Comparison of ENCODE assay signal across 1 cellular context in the genomic region with DNA sequence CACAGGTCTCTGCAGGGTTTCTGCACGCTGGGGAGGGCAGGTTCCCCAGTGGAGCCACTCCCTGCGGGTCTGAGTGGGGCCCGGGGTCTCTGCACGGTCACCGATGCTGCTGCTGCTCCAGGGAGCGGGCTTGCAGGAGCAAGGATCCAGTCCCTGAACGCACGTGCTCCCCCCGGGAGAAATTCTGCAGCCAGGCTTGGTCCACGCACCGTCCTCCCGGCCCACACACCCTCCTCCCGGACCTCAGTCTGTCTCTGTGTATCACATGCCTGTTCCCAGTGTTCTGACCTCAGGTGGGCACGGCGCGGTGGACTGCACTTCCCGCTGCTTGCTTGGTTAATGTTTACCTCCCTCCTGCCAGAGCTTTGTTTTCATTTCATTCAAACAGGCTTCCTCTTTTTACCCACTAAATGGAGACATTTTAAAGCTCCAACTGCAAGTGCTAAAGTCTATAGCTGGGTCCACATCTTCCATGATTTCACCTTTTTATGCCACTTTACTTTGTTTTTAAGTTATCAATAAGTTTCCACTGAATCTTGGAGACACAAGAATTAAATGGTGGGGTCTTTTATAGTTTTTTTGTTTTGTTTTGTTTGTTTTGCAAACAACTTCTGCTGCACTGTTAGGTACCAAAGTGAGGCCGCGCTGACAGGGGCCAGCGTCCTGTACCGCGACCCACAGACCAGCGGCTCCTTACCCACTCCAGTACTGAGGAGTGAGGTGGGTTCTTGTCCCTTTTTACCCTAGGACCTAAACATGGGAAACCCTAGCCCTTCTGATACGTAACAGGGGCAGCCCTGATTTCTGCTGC.
TF ChIP-seq lines count a peak whose summit lies in the region.

No MANE protein-coding gene starts in this region.

TF ChIP-seq in HepG2, 621 proteins besides CTCF, POLR2A, EP300 and RAD21 (continued from another document and continues in another):
- no peak for TF ChIP-seq ZNF276 (CRISPR knock-in tag; IDR thresholded peaks at IDR 0.05; ENCODE audit: low read depth)
- TF ChIP-seq MAFK (conservative IDR thresholded peaks at IDR 0.05 in 1 of 2, IDR thresholded peaks at IDR 0.05 in 1 of 2; ENCODE audit: low read length in 2 of 2), result no peak
- no peak for TF ChIP-seq SATB2 (CRISPR knock-in tag; IDR thresholded peaks at IDR 0.05)
- TF ChIP-seq JUN (CRISPR knock-in tag; IDR thresholded peaks at IDR 0.05), result no peak
- TF ChIP-seq AKAP8 (CRISPR knock-in tag; IDR thresholded peaks at IDR 0.05), result no peak
- TF ChIP-seq TFDP1 (CRISPR knock-in tag; IDR thresholded peaks at IDR 0.05; ENCODE audit: borderline replicate concordance), result peak; percentile 93
- TF ChIP-seq, protein P1, sequence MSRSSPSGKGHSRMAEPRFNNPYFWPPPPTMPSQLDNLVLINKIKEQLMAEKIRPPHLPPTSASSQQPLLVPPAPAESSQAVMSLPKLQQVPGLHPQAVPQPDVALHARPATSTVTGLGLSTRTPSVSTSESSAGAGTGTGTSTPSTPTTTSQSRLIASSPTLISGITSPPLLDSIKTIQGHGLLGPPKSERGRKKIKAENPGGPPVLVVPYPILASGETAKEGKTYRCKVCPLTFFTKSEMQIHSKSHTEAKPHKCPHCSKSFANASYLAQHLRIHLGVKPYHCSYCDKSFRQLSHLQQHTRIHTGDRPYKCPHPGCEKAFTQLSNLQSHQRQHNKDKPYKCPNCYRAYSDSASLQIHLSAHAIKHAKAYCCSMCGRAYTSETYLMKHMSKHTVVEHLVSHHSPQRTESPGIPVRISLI (CRISPR knock-in tag; IDR thresholded peaks at IDR 0.05; ENCODE audit: borderline replicate concordance), result no peak
- TF ChIP-seq RELA (CRISPR knock-in tag; IDR thresholded peaks at IDR 0.05), result no peak
- no peak for TF ChIP-seq ZNF3 (CRISPR knock-in tag; IDR thresholded peaks at IDR 0.05)
- no peak; the same call in 1 of the 2 replicates for TF ChIP-seq ZBTB3 (CRISPR knock-in tag; IDR thresholded peaks at IDR 0.05; ENCODE audit: borderline replicate concordance, low read depth)
- TF ChIP-seq, protein P2, sequence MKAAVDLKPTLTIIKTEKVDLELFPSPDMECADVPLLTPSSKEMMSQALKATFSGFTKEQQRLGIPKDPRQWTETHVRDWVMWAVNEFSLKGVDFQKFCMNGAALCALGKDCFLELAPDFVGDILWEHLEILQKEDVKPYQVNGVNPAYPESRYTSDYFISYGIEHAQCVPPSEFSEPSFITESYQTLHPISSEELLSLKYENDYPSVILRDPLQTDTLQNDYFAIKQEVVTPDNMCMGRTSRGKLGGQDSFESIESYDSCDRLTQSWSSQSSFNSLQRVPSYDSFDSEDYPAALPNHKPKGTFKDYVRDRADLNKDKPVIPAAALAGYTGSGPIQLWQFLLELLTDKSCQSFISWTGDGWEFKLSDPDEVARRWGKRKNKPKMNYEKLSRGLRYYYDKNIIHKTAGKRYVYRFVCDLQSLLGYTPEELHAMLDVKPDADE (CRISPR knock-in tag; IDR thresholded peaks at IDR 0.05), result no peak
- TF ChIP-seq ZNF557 (CRISPR knock-in tag; IDR thresholded peaks at IDR 0.05), result 0 out of 2 replicates have a peak, but pooled peaks have one; percentile 66
- TF ChIP-seq ATF7-NPFF (CRISPR knock-in tag; IDR thresholded peaks at IDR 0.05; ENCODE audit: low read depth), result no peak
- TF ChIP-seq KMT2B (CRISPR knock-in tag; IDR thresholded peaks at IDR 0.05), result no peak
- TF ChIP-seq ZNF569 (CRISPR knock-in tag; IDR thresholded peaks at IDR 0.05; ENCODE audit: borderline replicate concordance), result no peak
- TF ChIP-seq ZNF331 (CRISPR knock-in tag; IDR thresholded peaks at IDR 0.05), result 0 out of 2 replicates have a peak, but pooled peaks have one; percentile 55
- no peak for TF ChIP-seq SMAD9 (CRISPR knock-in tag; IDR thresholded peaks at IDR 0.05)
- TF ChIP-seq, protein P3, sequence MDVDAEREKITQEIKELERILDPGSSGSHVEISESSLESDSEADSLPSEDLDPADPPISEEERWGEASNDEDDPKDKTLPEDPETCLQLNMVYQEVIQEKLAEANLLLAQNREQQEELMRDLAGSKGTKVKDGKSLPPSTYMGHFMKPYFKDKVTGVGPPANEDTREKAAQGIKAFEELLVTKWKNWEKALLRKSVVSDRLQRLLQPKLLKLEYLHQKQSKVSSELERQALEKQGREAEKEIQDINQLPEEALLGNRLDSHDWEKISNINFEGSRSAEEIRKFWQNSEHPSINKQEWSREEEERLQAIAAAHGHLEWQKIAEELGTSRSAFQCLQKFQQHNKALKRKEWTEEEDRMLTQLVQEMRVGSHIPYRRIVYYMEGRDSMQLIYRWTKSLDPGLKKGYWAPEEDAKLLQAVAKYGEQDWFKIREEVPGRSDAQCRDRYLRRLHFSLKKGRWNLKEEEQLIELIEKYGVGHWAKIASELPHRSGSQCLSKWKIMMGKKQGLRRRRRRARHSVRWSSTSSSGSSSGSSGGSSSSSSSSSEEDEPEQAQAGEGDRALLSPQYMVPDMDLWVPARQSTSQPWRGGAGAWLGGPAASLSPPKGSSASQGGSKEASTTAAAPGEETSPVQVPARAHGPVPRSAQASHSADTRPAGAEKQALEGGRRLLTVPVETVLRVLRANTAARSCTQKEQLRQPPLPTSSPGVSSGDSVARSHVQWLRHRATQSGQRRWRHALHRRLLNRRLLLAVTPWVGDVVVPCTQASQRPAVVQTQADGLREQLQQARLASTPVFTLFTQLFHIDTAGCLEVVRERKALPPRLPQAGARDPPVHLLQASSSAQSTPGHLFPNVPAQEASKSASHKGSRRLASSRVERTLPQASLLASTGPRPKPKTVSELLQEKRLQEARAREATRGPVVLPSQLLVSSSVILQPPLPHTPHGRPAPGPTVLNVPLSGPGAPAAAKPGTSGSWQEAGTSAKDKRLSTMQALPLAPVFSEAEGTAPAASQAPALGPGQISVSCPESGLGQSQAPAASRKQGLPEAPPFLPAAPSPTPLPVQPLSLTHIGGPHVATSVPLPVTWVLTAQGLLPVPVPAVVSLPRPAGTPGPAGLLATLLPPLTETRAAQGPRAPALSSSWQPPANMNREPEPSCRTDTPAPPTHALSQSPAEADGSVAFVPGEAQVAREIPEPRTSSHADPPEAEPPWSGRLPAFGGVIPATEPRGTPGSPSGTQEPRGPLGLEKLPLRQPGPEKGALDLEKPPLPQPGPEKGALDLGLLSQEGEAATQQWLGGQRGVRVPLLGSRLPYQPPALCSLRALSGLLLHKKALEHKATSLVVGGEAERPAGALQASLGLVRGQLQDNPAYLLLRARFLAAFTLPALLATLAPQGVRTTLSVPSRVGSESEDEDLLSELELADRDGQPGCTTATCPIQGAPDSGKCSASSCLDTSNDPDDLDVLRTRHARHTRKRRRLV (CRISPR knock-in tag; IDR thresholded peaks at IDR 0.05), result no peak; the same call in 1 of the 2 replicates
- TF ChIP-seq, protein P4, sequence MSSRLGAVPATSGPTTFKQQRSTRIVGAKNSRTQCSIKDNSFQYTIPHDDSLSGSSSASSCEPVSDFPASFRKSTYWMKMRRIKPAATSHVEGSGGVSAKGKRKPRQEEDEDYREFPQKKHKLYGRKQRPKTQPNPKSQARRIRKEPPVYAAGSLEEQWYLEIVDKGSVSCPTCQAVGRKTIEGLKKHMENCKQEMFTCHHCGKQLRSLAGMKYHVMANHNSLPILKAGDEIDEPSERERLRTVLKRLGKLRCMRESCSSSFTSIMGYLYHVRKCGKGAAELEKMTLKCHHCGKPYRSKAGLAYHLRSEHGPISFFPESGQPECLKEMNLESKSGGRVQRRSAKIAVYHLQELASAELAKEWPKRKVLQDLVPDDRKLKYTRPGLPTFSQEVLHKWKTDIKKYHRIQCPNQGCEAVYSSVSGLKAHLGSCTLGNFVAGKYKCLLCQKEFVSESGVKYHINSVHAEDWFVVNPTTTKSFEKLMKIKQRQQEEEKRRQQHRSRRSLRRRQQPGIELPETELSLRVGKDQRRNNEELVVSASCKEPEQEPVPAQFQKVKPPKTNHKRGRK (CRISPR knock-in tag; IDR thresholded peaks at IDR 0.05), result no peak
- no peak for TF ChIP-seq ZNF530 (CRISPR knock-in tag; IDR thresholded peaks at IDR 0.05; ENCODE audit: low read depth)
- no peak for TF ChIP-seq TGIF2 (CRISPR knock-in tag; IDR thresholded peaks at IDR 0.05)
- TF ChIP-seq MED1 (CRISPR knock-in tag; IDR thresholded peaks at IDR 0.05), result peak; percentile 67
- TF ChIP-seq KLF9 (CRISPR knock-in tag; IDR thresholded peaks at IDR 0.05; ENCODE audit: low read depth), result no peak
- TF ChIP-seq, protein P5, sequence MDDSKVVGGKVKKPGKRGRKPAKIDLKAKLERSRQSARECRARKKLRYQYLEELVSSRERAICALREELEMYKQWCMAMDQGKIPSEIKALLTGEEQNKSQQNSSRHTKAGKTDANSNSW (CRISPR knock-in tag; IDR thresholded peaks at IDR 0.05; ENCODE audit: borderline replicate concordance), result no peak
- TF ChIP-seq RBM39 (IDR thresholded peaks at IDR 0.05; ENCODE audit: low read depth, low read length, poor library complexity, severe bottlenecking), result no peak
- TF ChIP-seq ZNF879 (CRISPR knock-in tag; IDR thresholded peaks at IDR 0.05), result no peak
- TF ChIP-seq, protein P6, sequence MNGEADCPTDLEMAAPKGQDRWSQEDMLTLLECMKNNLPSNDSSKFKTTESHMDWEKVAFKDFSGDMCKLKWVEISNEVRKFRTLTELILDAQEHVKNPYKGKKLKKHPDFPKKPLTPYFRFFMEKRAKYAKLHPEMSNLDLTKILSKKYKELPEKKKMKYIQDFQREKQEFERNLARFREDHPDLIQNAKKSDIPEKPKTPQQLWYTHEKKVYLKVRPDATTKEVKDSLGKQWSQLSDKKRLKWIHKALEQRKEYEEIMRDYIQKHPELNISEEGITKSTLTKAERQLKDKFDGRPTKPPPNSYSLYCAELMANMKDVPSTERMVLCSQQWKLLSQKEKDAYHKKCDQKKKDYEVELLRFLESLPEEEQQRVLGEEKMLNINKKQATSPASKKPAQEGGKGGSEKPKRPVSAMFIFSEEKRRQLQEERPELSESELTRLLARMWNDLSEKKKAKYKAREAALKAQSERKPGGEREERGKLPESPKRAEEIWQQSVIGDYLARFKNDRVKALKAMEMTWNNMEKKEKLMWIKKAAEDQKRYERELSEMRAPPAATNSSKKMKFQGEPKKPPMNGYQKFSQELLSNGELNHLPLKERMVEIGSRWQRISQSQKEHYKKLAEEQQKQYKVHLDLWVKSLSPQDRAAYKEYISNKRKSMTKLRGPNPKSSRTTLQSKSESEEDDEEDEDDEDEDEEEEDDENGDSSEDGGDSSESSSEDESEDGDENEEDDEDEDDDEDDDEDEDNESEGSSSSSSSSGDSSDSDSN (CRISPR knock-in tag; IDR thresholded peaks at IDR 0.05), result no peak; the same call in 1 of the 2 replicates
- TF ChIP-seq PITX1 (CRISPR knock-in tag; IDR thresholded peaks at IDR 0.05), result peak; percentile 55
- TF ChIP-seq ZHX2 (IDR thresholded peaks at IDR 0.05; ENCODE audit: low read depth), result no peak
- TF ChIP-seq ZHX2 (CRISPR knock-in tag; IDR thresholded peaks at IDR 0.05; ENCODE audit: borderline replicate concordance), result no peak
- no peak for TF ChIP-seq ZNF496 (CRISPR knock-in tag; IDR thresholded peaks at IDR 0.05; ENCODE audit: insufficient replicate concordance)
